8 cellular contexts compared by ENCODE assay signal in the genomic region with DNA sequence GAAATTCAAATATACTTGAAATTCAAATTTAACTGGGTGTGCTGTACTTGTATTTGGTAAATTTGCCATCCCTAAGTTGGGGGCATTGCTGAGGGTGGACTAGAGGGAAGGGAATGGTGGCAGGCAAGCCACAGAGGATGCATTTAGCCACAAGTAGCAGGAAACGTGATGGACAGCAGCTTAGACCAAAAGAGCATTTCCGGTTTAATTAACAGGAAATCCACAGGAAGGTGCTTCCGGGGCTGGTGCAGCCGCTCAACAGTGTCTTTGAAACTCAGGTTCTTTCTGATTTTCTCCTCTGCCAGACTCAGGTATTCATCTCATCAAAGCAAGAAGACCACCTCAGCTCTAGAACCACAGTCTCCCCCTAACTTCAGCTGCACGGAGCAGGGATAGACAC. TPM values are rescaled to one million over a fixed set of nuclear protein-coding genes. Genes with fewer than 3 reads are reported as not detected.
DNase-seq lines count a peak whose midpoint lies in the region; ATAC-seq, FAIRE-seq and TF ChIP-seq lines count a peak whose summit lies in the region.

No MANE protein-coding gene starts in this region.

- intact Hi-C loops in Panc1 (cut with micrococcal nuclease; ENCODE audit: unreplicated experiment) = no loop called here

- H3K9me3 Mint-ChIP-seq in natural killer cell treated with Interleukin-12 subunit alpha and Interleukin-12 subunit beta and Interleukin-15 and Interleukin-18, amount 100 ng/mL, for 72 hours = no peaks in the 10 kb centered on the region

- DNase-seq in Panc1 (ENCODE audit: low read depth, low spot score) (no peak), LoVo (ENCODE audit: low spot score) (no peak), frontal cortex (ENCODE audit: low spot score in 2 of 2) (no peak), NCI-H526 (lab: John Stamatoyannopoulos, UW) (no peak)
- peak; percentile 64 for DNase-seq in natural killer cell treated with Interleukin-12 subunit alpha and Interleukin-12 subunit beta and Interleukin-15 and Interleukin-18, amount 100 ng/mL, for 72 hours (ENCODE audit: low spot score)

- H3K4me1 ChIP-seq in Panc1 (ENCODE audit: control insufficient read depth, insufficient read depth, low read length) = peaks cover 8% of the 10 kb centered on the region; the same call in 1 of the 2 replicates

- no peaks in the 10 kb centered on the region for H3K36me3 ChIP-seq in Panc1 (ENCODE audit: control insufficient read depth, insufficient read depth, low read length)

- POLR2A ChIA-PET in Panc1 (lab: Charles Lee) = no interaction called here

- peak overlapping the region; percentile 76 to 84 for H3K27ac Mint-ChIP-seq in natural killer cell treated with Interleukin-12 subunit alpha and Interleukin-12 subunit beta and Interleukin-15 and Interleukin-18, amount 100 ng/mL, for 72 hours

- no peaks in the 10 kb centered on the region for H3K9me3 ChIP-seq in Panc1 (ENCODE audit: control insufficient read depth, insufficient read depth, low read depth, low read length)

- no peak for TF ChIP-seq CTCF in Panc1 (IDR thresholded peaks at IDR 0.05)

- ATAC-seq in GM18870 (IDR thresholded peaks at IDR 0.05; ENCODE audit: unreplicated experiment) (peak; percentile 46), HG02678 (IDR thresholded peaks at IDR 0.05; ENCODE audit: unreplicated experiment) (peak; percentile 52), Panc1 (no peak), HG02798 (IDR thresholded peaks at IDR 0.05; ENCODE audit: poor library complexity, unreplicated experiment) (no peak)
- peak; percentile 59 to 61 for ATAC-seq in natural killer cell treated with Interleukin-12 subunit alpha and Interleukin-12 subunit beta and Interleukin-15 and Interleukin-18, amount 100 ng/mL, for 72 hours

- H3K4me1 Mint-ChIP-seq in natural killer cell treated with Interleukin-12 subunit alpha and Interleukin-12 subunit beta and Interleukin-15 and Interleukin-18, amount 100 ng/mL, for 72 hours (ENCODE audit: low read depth in 2 of 2) = peaks cover 28 to 37% of the 10 kb centered on the region in 2 donors

- H3K27ac ChIP-seq in Panc1 (ENCODE audit: low read length) = peak overlapping the region; percentile 55

- in situ Hi-C loops in Panc1 (cut with HindIII; ENCODE audit: low pct_unique_long_range_greater_than_20kb, low sequenced_read_pairs) = no loop called here

- no peaks in the 10 kb centered on the region for H3K27me3 Mint-ChIP-seq in natural killer cell treated with Interleukin-12 subunit alpha and Interleukin-12 subunit beta and Interleukin-15 and Interleukin-18, amount 100 ng/mL, for 72 hours

- H3K4me3 Mint-ChIP-seq in natural killer cell treated with Interleukin-12 subunit alpha and Interleukin-12 subunit beta and Interleukin-15 and Interleukin-18, amount 100 ng/mL, for 72 hours = peak overlapping the region; percentile 67

- H3K4me3 ChIP-seq in Panc1 (ENCODE audit: low read depth in 2 of 2, low read length in 2 of 2) = no peak overlapping the region

- CTCF ChIA-PET in Panc1 (lab: Charles Lee) = no interaction called here

- H3K27me3 ChIP-seq in Panc1 (ENCODE audit: control insufficient read depth, insufficient read depth, low read length) = no peaks in the 10 kb centered on the region

- BruUV-seq in Panc1 (replicated peaks; lab: Mats Ljungman, UMichigan) = no TSS peak

- no peak for FAIRE-seq in frontal cortex (lab: Jason Lieb, UNC)

- H3K36me3 Mint-ChIP-seq in natural killer cell treated with Interleukin-12 subunit alpha and Interleukin-12 subunit beta and Interleukin-15 and Interleukin-18, amount 100 ng/mL, for 72 hours = no peaks in the 10 kb centered on the region

RNA-seq across cellular contexts. Expression of a gene that starts 7.9 kb away (rescaled TPM):
- total RNA-seq in Panc1 (2021; ENCODE audit: unreplicated experiment) (3.1 TPM), frontal cortex (2.4 TPM)
- 4.0 TPM for polyA plus RNA-seq in Panc1 (2012; ENCODE audit: insufficient read length)
- under 1 TPM; 0.10 to 0.11 TPM for total RNA-seq in natural killer cell treated with Interleukin-12 subunit alpha and Interleukin-12 subunit beta and Interleukin-15 and Interleukin-18, amount 100 ng/mL, for 72 hours

Comparison
In these comparisons a context has a peak if more than half of its experiments do, and no peak if none do; other contexts are left out.
1. ATAC-seq: peak in GM18870 (single experiment), HG02678 (single experiment) and natural killer cell treated with Interleukin-12 subunit alpha and Interleukin-12 subunit beta and Interleukin-15 and Interleukin-18, amount 100 ng/mL, for 72 hours (2 of 2); none in Panc1 (single experiment) and HG02798 (single experiment).